ENCODE assay signal across 19 cellular contexts in the genomic region with DNA sequence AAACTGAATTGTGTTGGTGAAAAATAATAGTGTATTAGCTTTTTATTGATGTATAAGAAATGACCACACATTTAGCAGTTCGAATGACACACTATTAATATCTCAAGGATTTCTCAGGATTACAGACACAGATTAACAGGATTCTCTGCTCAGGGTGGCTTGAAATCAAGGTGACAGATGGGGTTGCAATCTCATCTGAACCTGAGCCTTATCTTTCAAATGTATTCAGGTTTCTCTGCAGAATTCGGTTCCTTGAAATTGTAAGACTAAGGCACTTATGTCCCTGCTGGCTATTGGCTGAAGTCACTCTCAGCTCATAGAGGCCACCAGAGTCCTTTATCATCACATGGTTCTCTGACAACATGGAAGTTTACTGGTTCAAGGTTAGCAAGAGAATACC.
"Had no signal": no experiment of that assay in that cellular context is flagged by ENCODE, and none has a peak within 500 bp of the region (broad histone marks: within the 10 kb centered on the region; RNA-seq: fewer than 3 reads in every experiment).

No MANE protein-coding gene starts in this region.

- H3K4me3 ChIP-seq: MG63, SJSA1, SK-N-MC had no signal

- H3K27ac ChIP-seq: SJSA1, SK-N-MC had no signal

- H3K27me3 ChIP-seq: MG63, SJSA1 had no signal

- H3K36me3 ChIP-seq: MG63, SJSA1 had no signal

- H3K9me3 ChIP-seq: MG63, SJSA1 had no signal

- DNase-seq: IMR-90, Karpas-422, KG1, MG63, NCI-H1092, NCI-H1105 treated with DMSO at 0.1 percent for 48 hours, NCI-H1417 treated with DMSO at 0.1 percent for 48 hours, NCI-H146, NCI-H1694 treated with DMSO at 0.1 percent for 48 hours, NCI-H1930, NCI-H2081, NCI-H2107, NCI-H2227 treated with DMSO at 0.1 percent for 48 hours, NCI-H526, Right ventricle myocardium superior, RPMI8226, SIG-M5 had no signal

- H3K4me1 ChIP-seq: SJSA1 had no signal
